ENCODE assay signal across 22 cellular contexts in genomic region chr3:171195686-171196085, GRCh38.
DNase-seq lines count a peak whose midpoint lies in the region; ATAC-seq, FAIRE-seq and TF ChIP-seq lines count a peak whose summit lies in the region.
"Had no signal": no experiment of that assay in that cellular context is flagged by ENCODE, and none has a peak within 500 bp of the region (broad histone marks: within the 10 kb centered on the region; RNA-seq: fewer than 3 reads in every experiment).

No MANE protein-coding gene starts in this region.

- H3K9me3 ChIP-seq in HEK293 (ENCODE audit: control insufficient read depth, insufficient read depth, low read depth, low read length) (no peaks in the 10 kb centered on the region), GM12878 (replicated peaks; ENCODE audit: control insufficient read depth, insufficient read depth, low read length) (no peaks in the 10 kb centered on the region; the same call in 1 of the 3 replicates)
- H3K9me3 ChIP-seq: left lung, neutrophil, SJCRH30, testis had no signal

- H3K4me1 ChIP-seq in HEK293 (ENCODE audit: control insufficient read depth, insufficient read depth, low read length) (peaks cover 9% of the 10 kb centered on the region; the same call in 1 of the 2 replicates), GM12878 (ENCODE audit: control insufficient read depth, insufficient read depth, low read length) (no peaks in the 10 kb centered on the region; the same call in 1 of the 2 replicates), foreskin keratinocyte (peaks cover 15% of the 10 kb centered on the region)
- H3K4me1 ChIP-seq: left lung, testis had no signal

- H3K27ac Mint-ChIP-seq in stimulated activated effector memory CD8-positive, alpha-beta T cell treated with anti-CD3 and anti-CD28 coated beads, Interleukin-12 subunit alpha, Interleukin-12 subunit beta, amount 100 ng/mL, for 72 hours, result no peak overlapping the region
- H3K27ac Mint-ChIP-seq: activated naive CD4-positive, alpha-beta T cell treated with anti-CD3 and anti-CD28 coated beads, Interleukin-2, amount 10 ng/mL, durations not matched to agents 7 days and 5 days; activated T-cell treated with anti-CD3 and anti-CD28 coated beads, Interleukin-2, amount 50 U/mL, for 24 hours; T-helper 2 cell treated with Interferon-gamma antibody and Interleukin-4, amounts not matched to agents 5 μg/mL and 100 μg/mL, for 36 hours had no signal

- no peak overlapping the region for H3K9ac ChIP-seq in GM12878 (ENCODE audit: control insufficient read depth, insufficient read depth, low read length)

- TF ChIP-seq POLR2A in GM12878 (IDR thresholded peaks at IDR 0.05; ENCODE audit: low read depth, low read length), result no peak

- H3K27me3 ChIP-seq in GM12878 (replicated peaks in 1 of 2; ENCODE audit: control insufficient read depth in 2 of 2, insufficient read depth in 2 of 2, low read length in 1 of 2) (no peaks in the 10 kb centered on the region), foreskin keratinocyte (no peaks in the 10 kb centered on the region)
- H3K27me3 ChIP-seq: left lung, neutrophil, SJCRH30, testis had no signal

- 97% methylated on average over 1 of the region's 1 CpG for WGBS in GM12878 (ENCODE audit: insufficient coverage, insufficient replicate concordance, low lambda C conversion rate, missing lambda C conversion rate)

- TF ChIP-seq RAD21 in GM12878 (IDR thresholded peaks at IDR 0.05; ENCODE audit: insufficient read depth, low read depth, low read length), result no peak

- H3K9me3 Mint-ChIP-seq in stimulated activated effector memory CD8-positive, alpha-beta T cell treated with anti-CD3 and anti-CD28 coated beads, Interleukin-12 subunit alpha, Interleukin-12 subunit beta, amount 100 ng/mL, for 72 hours, result peaks cover 4% of the 10 kb centered on the region

- H3K4me2 ChIP-seq in GM12878 (ENCODE audit: control insufficient read depth, insufficient read depth), result no peak overlapping the region

- intact Hi-C loops in GM12878 (cut with micrococcal nuclease; ENCODE audit: unreplicated experiment), result no loop called here

- H3K4me1 Mint-ChIP-seq in stimulated activated effector memory CD8-positive, alpha-beta T cell treated with anti-CD3 and anti-CD28 coated beads, Interleukin-12 subunit alpha, Interleukin-12 subunit beta, amount 100 ng/mL, for 72 hours, result peaks cover 12% of the 10 kb centered on the region

- FAIRE-seq in GM12878 (lab: Jason Lieb, UNC), result no peak

- no peak overlapping the region for H2AFZ ChIP-seq in GM12878 (ENCODE audit: control insufficient read depth, low read depth, low read length)

- H3K4me3 ChIP-seq in AG09309 (ENCODE audit: control insufficient read depth, low read depth, low read length) (no peak overlapping the region), HEK293 (ENCODE audit: low read depth, low read length) (no peak overlapping the region), GM12878 (no peak overlapping the region)
- H3K4me3 ChIP-seq: left lung, SJCRH30, testis had no signal

- no peaks in the 10 kb centered on the region for H4K20me1 ChIP-seq in GM12878 (ENCODE audit: control insufficient read depth, insufficient read depth)

- RAD21 ChIA-PET in GM12878 (lab: Charles Lee; ENCODE audit: unreplicated experiment), result interaction anchor here (1.0 to 1.5 kb wide), 3 partner anchors 9 to 152 kb away, joined by 3 to 5 read pairs (median 3); no protein-coding TSS in a partner anchor

- in situ Hi-C loops in GM12878 (cut with MboI), result no loop called here

- H3K79me2 ChIP-seq in GM12878 (ENCODE audit: control insufficient read depth, insufficient read depth, low read length), result peaks cover 2% of the 10 kb centered on the region; the same call in 1 of the 2 replicates

- BruUV-seq in GM12878 (replicated peaks; lab: Mats Ljungman, UMichigan), result no TSS peak

- DNase-seq in AG09309 (ENCODE audit: low read depth) (no peak), GM12878 (ENCODE audit: low read depth, low spot score) (no peak), foreskin keratinocyte (peak in 1 of 2 donors; percentile 67), cerebellum (ENCODE audit: low spot score) (no peak), occipital lobe (lab: John Stamatoyannopoulos, UW) (no peak), midbrain (lab: John Stamatoyannopoulos, UW) (no peak)
- no peak for DNase-seq in stimulated activated effector memory CD8-positive, alpha-beta T cell treated with anti-CD3 and anti-CD28 coated beads, Interleukin-12 subunit alpha, Interleukin-12 subunit beta, amount 100 ng/mL, for 72 hours (ENCODE audit: low spot score in 2 of 2)
- DNase-seq: activated CD4-positive, alpha-beta T cell treated with anti-CD3 and anti-CD28 coated beads, Interleukin-2, amount 50 U/mL, for 48 hours; activated naive CD4-positive, alpha-beta T cell treated with anti-CD3 and anti-CD28 coated beads, Interleukin-2, amount 10 ng/mL, durations not matched to agents 7 days and 5 days; activated T-cell treated with anti-CD3 and anti-CD28 coated beads, Interleukin-2, amount 50 U/mL, for 24 hours; CD4-positive, alpha-beta memory T cell; cortex of kidney; DND-41; left lung; NCI-H526 treated with DMSO at 0.1 percent for 48 hours; OCI-M1; retina; SJCRH30; testis had no signal

- peak; percentile 0 for TF ChIP-seq CTCF in AG09309 (IDR thresholded peaks at IDR 0.05; ENCODE audit: control insufficient read depth, insufficient read depth, low read depth, low read length, missing control alignments)
- no peak for TF ChIP-seq CTCF in HEK293 (tag by site-specific recombination; IDR thresholded peaks at IDR 0.05)
- TF ChIP-seq CTCF in GM12878 (IDR thresholded peaks at IDR 0.05 in 2 of 3, conservative IDR thresholded peaks at IDR 0.05 in 1 of 3; ENCODE audit: control insufficient read depth in 2 of 3, extremely low read depth in 1 of 3, insufficient read depth in 1 of 3, low read depth in 3 of 3, low read length in 3 of 3), result peak in 2 of 3 experiments; percentile 14 to 18; a peak in 1 of 6 replicates
- TF ChIP-seq CTCF in foreskin keratinocyte (conservative IDR thresholded peaks at IDR 0.05), result peak; percentile 50

- H3K27ac ChIP-seq in HEK293 (ENCODE audit: extremely low read depth, low read depth, low read length), result no peak overlapping the region
- no peak overlapping the region for H3K27ac ChIP-seq in GM12878 (ENCODE audit: control insufficient read depth, insufficient read depth)
- H3K27ac ChIP-seq in foreskin keratinocyte, result peak overlapping the region; percentile 70
- H3K27ac ChIP-seq: left lung, neutrophil, SJCRH30, testis had no signal

- POLR2A ChIA-PET in HEK293 (lab: Yijun Ruan, JAX), result no interaction called here
- POLR2A ChIA-PET in GM12878 (lab: Charles Lee), result no interaction called here

- ATAC-seq in GM12878 (peak; percentile 22; the same call in 1 of the 3 replicates), foreskin keratinocyte (peak; percentile 46)
- ATAC-seq in stimulated activated effector memory CD8-positive, alpha-beta T cell treated with anti-CD3 and anti-CD28 coated beads, Interleukin-12 subunit alpha, Interleukin-12 subunit beta, amount 100 ng/mL, for 72 hours, result no peak
- ATAC-seq: left lung had no signal

- SMC1A ChIA-PET in GM12878 (lab: Charles Lee; ENCODE audit: uncharacterized antibody, unreplicated experiment), result interaction anchor here (0.9 to 5.0 kb wide), 4 partner anchors 10 to 371 kb away, joined by 3 to 33 read pairs (median 4); no protein-coding TSS in a partner anchor

- CTCF ChIA-PET in HEK293 (lab: Yijun Ruan, JAX), result interaction anchor here (1.0 kb wide), 1 partner anchor 135 kb away, joined by 3 read pairs; no protein-coding TSS in a partner anchor
- CTCF ChIA-PET in GM12878 (lab: Yijun Ruan, JAX), result interaction anchor here (0.7 to 1.3 kb wide), 4 partner anchors 9 to 537 kb away, joined by 3 to 4 read pairs (median 3); no protein-coding TSS in a partner anchor

- no peaks in the 10 kb centered on the region for H3K36me3 ChIP-seq in HEK293 (ENCODE audit: control insufficient read depth in 2 of 2, insufficient read depth in 1 of 2, low read length in 2 of 2)
- peaks cover 0 to 19% of the 10 kb centered on the region in 2 experiments for H3K36me3 ChIP-seq in GM12878 (ENCODE audit: control insufficient read depth in 2 of 2, insufficient read depth in 2 of 2, low read length in 1 of 2)
- H3K36me3 ChIP-seq: left lung, neutrophil, SJCRH30 had no signal

- H3K4me3 Mint-ChIP-seq in stimulated activated effector memory CD8-positive, alpha-beta T cell treated with anti-CD3 and anti-CD28 coated beads, Interleukin-12 subunit alpha, Interleukin-12 subunit beta, amount 100 ng/mL, for 72 hours, result no peak overlapping the region
- H3K4me3 Mint-ChIP-seq: activated naive CD4-positive, alpha-beta T cell treated with anti-CD3 and anti-CD28 coated beads, Interleukin-2, amount 10 ng/mL, durations not matched to agents 7 days and 5 days; activated T-cell treated with anti-CD3 and anti-CD28 coated beads, Interleukin-2, amount 50 U/mL, for 24 hours; CD4-positive, alpha-beta memory T cell; T-helper 2 cell treated with Interferon-gamma antibody and Interleukin-4, amounts not matched to agents 5 μg/mL and 100 μg/mL, for 36 hours had no signal

- no peak for TF ChIP-seq EP300 in GM12878 (IDR thresholded peaks at IDR 0.05; ENCODE audit: borderline replicate concordance in 1 of 2, control insufficient read depth in 1 of 2, low read depth in 2 of 2, low read length in 2 of 2)

- peaks cover 3% of the 10 kb centered on the region for H3K36me3 Mint-ChIP-seq in stimulated activated effector memory CD8-positive, alpha-beta T cell treated with anti-CD3 and anti-CD28 coated beads, Interleukin-12 subunit alpha, Interleukin-12 subunit beta, amount 100 ng/mL, for 72 hours

TF ChIP-seq in HEK293, 187 proteins besides CTCF, POLR2A, EP300 and RAD21 (continues in another document):
- TF ChIP-seq OSR2 (tag by site-specific recombination; IDR thresholded peaks at IDR 0.05) (peak; percentile 69), ZEB2 (tag by site-specific recombination; IDR thresholded peaks at IDR 0.05) (peak; percentile 50; the same call in 1 of the 2 replicates), ZBTB8A (tag by site-specific recombination; IDR thresholded peaks at IDR 0.05) (no peak)

TF ChIP-seq in GM12878, 131 proteins besides CTCF, POLR2A, EP300 and RAD21 (continues in another document):
- TF ChIP-seq ATF2 (IDR thresholded peaks at IDR 0.05; ENCODE audit: low read length), result no peak
- no peak for TF ChIP-seq NFXL1 (IDR thresholded peaks at IDR 0.05; ENCODE audit: borderline replicate concordance)
